ENCODE assay signal across 15 cellular contexts in the genomic region with DNA sequence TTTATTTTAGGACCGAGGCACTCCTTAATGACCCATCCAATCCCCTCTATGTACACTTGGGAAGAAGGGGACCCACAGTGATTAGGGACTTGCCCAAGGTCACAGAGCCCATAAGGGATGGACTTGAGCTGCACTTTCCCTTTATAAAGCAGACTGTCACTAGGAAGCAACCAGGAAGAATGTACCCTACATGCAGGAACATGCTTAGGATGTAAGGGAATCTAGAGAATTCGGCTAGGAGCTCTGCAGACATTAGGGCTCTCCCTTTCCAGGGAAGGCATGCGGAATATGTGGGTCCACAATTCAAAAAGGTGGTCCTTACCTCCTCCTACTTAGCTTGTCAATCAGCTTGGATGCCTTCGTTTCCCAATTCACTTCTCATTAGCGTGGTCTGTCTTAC.
DNase-seq lines count a peak whose midpoint lies in the region; ATAC-seq and TF ChIP-seq lines count a peak whose summit lies in the region.
"Had no signal": no experiment of that assay in that cellular context is flagged by ENCODE, and none has a peak within 500 bp of the region (broad histone marks: within the 10 kb centered on the region; RNA-seq: fewer than 3 reads in every experiment).

No MANE protein-coding gene starts in this region.

- H3K36me3 ChIP-seq in RWPE2 (ENCODE audit: low read depth) (no peaks in the 10 kb centered on the region), neural progenitor cell (no peaks in the 10 kb centered on the region)
- H3K36me3 ChIP-seq: BE2C had no signal

- DNase-seq in HPDE6-E6E7 (ENCODE audit: extremely low spot score) (peak; percentile 69), RWPE2 (ENCODE audit: low spot score) (no peak), neural progenitor cell (ENCODE audit: low spot score) (no peak), SIG-M5 (lab: John Stamatoyannopoulos, UW) (no peak), DMS79 treated with DMSO at 0.1 percent for 48 hours (lab: John Stamatoyannopoulos, UW) (no peak)
- DNase-seq in effector CD4-positive, alpha-beta T cell, result no peak
- DNase-seq: BE2C; C1 segment of cervical spinal cord; CD4-positive, CD25-positive, alpha-beta regulatory T cell; CD8-positive, alpha-beta memory T cell; COR-L47; DMS 273 treated with DMSO at 0.1 percent for 48 hours; DMS53 had no signal

- no peaks in the 10 kb centered on the region for H3K36me3 Mint-ChIP-seq in neural progenitor cell
- H3K36me3 Mint-ChIP-seq: CD4-positive, CD25-positive, alpha-beta regulatory T cell; CD8-positive, alpha-beta memory T cell had no signal

- H3K4me1 Mint-ChIP-seq in neural progenitor cell, result peaks cover 5% of the 10 kb centered on the region

- H3K27ac Mint-ChIP-seq in neural progenitor cell, result no peak overlapping the region
- H3K27ac Mint-ChIP-seq: CD4-positive, CD25-positive, alpha-beta regulatory T cell; CD8-positive, alpha-beta memory T cell; IgD-negative memory B cell had no signal

- H3K79me2 ChIP-seq in neural progenitor cell (ENCODE audit: low read depth), result no peaks in the 10 kb centered on the region

- no peak overlapping the region for H3K9ac ChIP-seq in neural progenitor cell

- H3K27ac ChIP-seq in RWPE2 (ENCODE audit: poor library complexity, severe bottlenecking) (no peak overlapping the region), neural progenitor cell (no peak overlapping the region)

- H3K9me3 ChIP-seq in RWPE2 (ENCODE audit: severe bottlenecking) (no peaks in the 10 kb centered on the region), neural progenitor cell (ENCODE audit: low read depth) (no peaks in the 10 kb centered on the region)
- H3K9me3 ChIP-seq: BE2C had no signal

- no peak overlapping the region for H2AFZ ChIP-seq in neural progenitor cell (replicated peaks)

- H3K4me3 Mint-ChIP-seq in neural progenitor cell, result peak overlapping the region; percentile 31
- H3K4me3 Mint-ChIP-seq: CD4-positive, CD25-positive, alpha-beta regulatory T cell; CD8-positive, alpha-beta memory T cell; IgD-negative memory B cell had no signal

- H3K4me2 ChIP-seq in neural progenitor cell, result no peak overlapping the region

- peaks cover 5% of the 10 kb centered on the region for H3K27me3 Mint-ChIP-seq in neural progenitor cell (ENCODE audit: insufficient read depth, low read depth)

- H3K27me3 ChIP-seq in RWPE2 (ENCODE audit: insufficient read depth, poor library complexity, severe bottlenecking), result no peaks in the 10 kb centered on the region
- H3K27me3 ChIP-seq in neural progenitor cell, result peaks cover 10% of the 10 kb centered on the region

- H3K4me1 ChIP-seq in RWPE2 (ENCODE audit: insufficient read depth, poor library complexity, severe bottlenecking) (peaks cover 10% of the 10 kb centered on the region), neural progenitor cell (peaks cover 6% of the 10 kb centered on the region)
- H3K4me1 ChIP-seq: BE2C had no signal

- no peak for TF ChIP-seq CTCF in RWPE2 (IDR thresholded peaks at IDR 0.05; ENCODE audit: poor library complexity, severe bottlenecking)
- no peak for TF ChIP-seq CTCF in neural progenitor cell (IDR thresholded peaks at IDR 0.05)

- no peak overlapping the region for H3K4me3 ChIP-seq in RWPE2 (ENCODE audit: severe bottlenecking)
- no peak overlapping the region for H3K4me3 ChIP-seq in neural progenitor cell

- no peaks in the 10 kb centered on the region for H4K20me1 ChIP-seq in neural progenitor cell (ENCODE audit: low read depth)

- no peaks in the 10 kb centered on the region for H3K9me3 Mint-ChIP-seq in neural progenitor cell
- H3K9me3 Mint-ChIP-seq: CD4-positive, CD25-positive, alpha-beta regulatory T cell; IgD-negative memory B cell had no signal

- ATAC-seq in RWPE2 (ENCODE audit: low read depth) (peak; percentile 65), esophagus mucosa (peak; percentile 32)

- H3F3A ChIP-seq in neural progenitor cell (ENCODE audit: low read depth), result peaks cover 9% of the 10 kb centered on the region
